1 cellular context compared by ENCODE assay signal in the genomic region with DNA sequence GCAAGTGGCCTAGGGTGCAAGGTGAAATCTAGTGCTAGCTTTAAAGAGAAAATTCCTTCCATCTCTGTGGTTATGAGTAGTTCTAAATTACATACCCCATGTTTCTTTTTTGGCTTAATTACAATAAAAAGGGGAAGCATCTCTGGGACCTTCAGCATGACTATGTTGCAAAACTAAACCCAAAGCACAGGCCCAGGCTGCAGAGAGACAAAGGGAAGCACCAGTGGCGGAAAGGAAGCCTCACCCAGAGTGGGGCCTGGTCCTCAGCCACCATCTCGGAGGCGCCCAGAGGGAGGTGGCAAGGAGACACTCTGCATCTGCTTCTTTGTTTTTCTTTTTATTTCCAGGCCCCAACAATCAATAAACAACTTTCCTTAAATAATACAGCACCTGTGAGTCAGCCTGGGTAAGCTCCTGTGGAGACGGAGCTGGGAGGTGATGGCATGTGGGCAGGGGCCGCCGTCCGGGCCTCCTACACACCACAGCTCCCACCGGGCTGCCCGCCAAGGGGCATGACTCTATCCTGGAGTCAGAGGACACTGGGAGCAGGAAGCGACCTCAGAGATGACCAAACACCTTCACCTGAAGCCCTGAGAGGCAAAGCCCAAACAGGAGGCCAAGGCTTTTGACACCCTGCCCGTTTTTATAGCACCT.
TF ChIP-seq lines count a peak whose summit lies in the region.

No MANE protein-coding gene starts in this region.

TF ChIP-seq in HepG2, 621 proteins besides CTCF, POLR2A, EP300 and RAD21:
- TF ChIP-seq TBX2 (CRISPR knock-in tag; IDR thresholded peaks at IDR 0.05; ENCODE audit: borderline replicate concordance) (no peak), ZNF547 (CRISPR knock-in tag; IDR thresholded peaks at IDR 0.05) (no peak), ELF3 (CRISPR knock-in tag; IDR thresholded peaks at IDR 0.05) (no peak), ZNF3 (CRISPR knock-in tag; IDR thresholded peaks at IDR 0.05) (no peak), ZKSCAN5 (CRISPR knock-in tag; IDR thresholded peaks at IDR 0.05) (no peak), ZNF549 (CRISPR knock-in tag; IDR thresholded peaks at IDR 0.05) (no peak), TRIM24 (CRISPR knock-in tag; IDR thresholded peaks at IDR 0.05) (no peak), MED13 (CRISPR knock-in tag; IDR thresholded peaks at IDR 0.05) (no peak), SMARCC2 (IDR thresholded peaks at IDR 0.05) (no peak), FOXP1 (IDR thresholded peaks at IDR 0.05) (no peak), FOXP1 (CRISPR knock-in tag; IDR thresholded peaks at IDR 0.05) (no peak)
